ENCODE assay signal across 8 cellular contexts in genomic region chr2:27071277-27071989, GRCh38. TPM values are rescaled to one million over a fixed set of nuclear protein-coding genes. Genes with fewer than 3 reads are reported as not detected.
DNase-seq lines count a peak whose midpoint lies in the region; TF ChIP-seq lines count a peak whose summit lies in the region.

TSS of gene OST4 (minus strand) at chr2:27071654.

- peak; percentile 61 for TF ChIP-seq EP300 in neural cell (conservative IDR thresholded peaks at IDR 0.05; ENCODE audit: poor library complexity, severe bottlenecking)

- H3F3A ChIP-seq in neural cell (ENCODE audit: insufficient read depth, low read length, poor library complexity, severe bottlenecking), result no peaks in the 10 kb centered on the region

- H3K9ac ChIP-seq in neural cell (ENCODE audit: low read length) (peak within 1 kb of the TSS; percentile 97), stomach smooth muscle (ENCODE audit: low read length in 2 of 2) (peak within 1 kb of the TSS; percentile 96)

- H3K27ac ChIP-seq in neural cell (ENCODE audit: low read length) (peak within 1 kb of the TSS; percentile 87), stomach smooth muscle (ENCODE audit: low read length) (peak within 1 kb of the TSS; percentile 100)

- H2AFZ ChIP-seq in neural cell (ENCODE audit: low read depth, low read length), result peak within 1 kb of the TSS; percentile 97

- peak within 1 kb of the TSS; percentile 100 for H3K4me2 ChIP-seq in neural cell (ENCODE audit: low read length)

- H3K9me2 ChIP-seq in neural cell (ENCODE audit: insufficient read depth, low read length), result no peaks in the 10 kb centered on the region

- no peaks in the 10 kb centered on the region for H3K27me3 ChIP-seq in neural cell (ENCODE audit: insufficient read depth, low read depth, low read length)
- H3K27me3 ChIP-seq in stomach smooth muscle (ENCODE audit: control insufficient read depth in 1 of 2, insufficient read depth in 2 of 2, low read length in 2 of 2), result no peaks in the 10 kb centered on the region

- H3K36me3 ChIP-seq in neural cell (ENCODE audit: insufficient read depth, low read length), result no peaks in the 10 kb centered on the region
- peaks cover 19 to 23% of the 10 kb centered on the region in 2 donors for H3K36me3 ChIP-seq in stomach smooth muscle (ENCODE audit: control insufficient read depth in 2 of 2, insufficient read depth in 2 of 2, low read length in 2 of 2)

- TF ChIP-seq CTCF in fibroblast of the aortic adventitia (IDR thresholded peaks at IDR 0.05; ENCODE audit: insufficient read depth, low read length), result no peak
- peak; percentile 46 for TF ChIP-seq CTCF in neural cell (IDR thresholded peaks at IDR 0.05; ENCODE audit: poor library complexity, severe bottlenecking)

- H3K4me3 ChIP-seq in fibroblast of the aortic adventitia (ENCODE audit: low read depth, low read length), result peak within 1 kb of the TSS; percentile 98
- peak within 1 kb of the TSS; percentile 80 for H3K4me3 ChIP-seq in neural cell (ENCODE audit: low read length)
- peak within 1 kb of the TSS; percentile 94 to 99 for H3K4me3 ChIP-seq in stomach smooth muscle (ENCODE audit: low read length in 2 of 2)

- DNase-seq in EL (peak; percentile 91), H4 (ENCODE audit: low spot score) (peak; percentile 75), LoVo (ENCODE audit: low spot score) (peak; percentile 93), SHP77 (lab: John Stamatoyannopoulos, UW) (peak; percentile 79 to 90), fibroblast of the aortic adventitia (ENCODE audit: low read depth) (peak; percentile 90)
- peak; percentile 89 for DNase-seq in activated effector memory CD4-positive, alpha-beta T cell treated with Interleukin-2 at 50 U/mL for 16 hours

- H3K9me3 ChIP-seq in neural cell (ENCODE audit: low read length) (no peaks in the 10 kb centered on the region), stomach smooth muscle (ENCODE audit: control insufficient read depth in 2 of 2, low read length in 2 of 2) (no peaks in the 10 kb centered on the region)

- TF ChIP-seq RAD21 in neural cell (conservative IDR thresholded peaks at IDR 0.05), result peak; percentile 28

- H3K4me1 ChIP-seq in stomach smooth muscle (ENCODE audit: control insufficient read depth, insufficient read depth, low read length), result peaks cover 70% of the 10 kb centered on the region

- H4K20me1 ChIP-seq in neural cell (ENCODE audit: insufficient read depth), result no peaks in the 10 kb centered on the region

- peaks cover 23% of the 10 kb centered on the region for H3K79me2 ChIP-seq in neural cell (replicated peaks; ENCODE audit: insufficient read depth, low read length)

TF ChIP-seq in neural cell, 6 proteins besides CTCF, POLR2A, EP300 and RAD21:
- TF ChIP-seq MXI1 (conservative IDR thresholded peaks at IDR 0.05; ENCODE audit: poor library complexity, severe bottlenecking), result peak; percentile 89
- TF ChIP-seq REST (IDR thresholded peaks at IDR 0.05; ENCODE audit: borderline replicate concordance), result peak; percentile 48
- TF ChIP-seq SMC3 (conservative IDR thresholded peaks at IDR 0.05; ENCODE audit: poor library complexity), result peak; percentile 44
- TF ChIP-seq TAF1 (IDR thresholded peaks at IDR 0.05; ENCODE audit: low read depth), result peak; percentile 60
- peak; percentile 93 for TF ChIP-seq POLR2AphosphoS5 (IDR thresholded peaks at IDR 0.05)
- TF ChIP-seq EZH2 (IDR thresholded peaks at IDR 0.05; ENCODE audit: borderline replicate concordance, insufficient read depth, low read length, poor library complexity, severe bottlenecking), result no peak

RNA-seq across cellular contexts. Expression of gene OST4, which starts in this region (rescaled TPM):
- total RNA-seq in H4 (2014; rRNA removed; shearing (Covaris generic)), result 328 and 330 TPM in 2 replicates
- total RNA-seq in fibroblast of the aortic adventitia (ENCODE audit: low replicate concordance), result 36.5 and 300 TPM in 2 replicates
- polyA plus RNA-seq in neural cell, result 263 and 292 TPM in 2 replicates
- 80.8 and 91.8 TPM in 2 replicates for polyA minus RNA-seq in neural cell

Comparison
In these comparisons a context has a peak if more than half of its experiments do, and no peak if none do; other contexts are left out.
1. Peak in every context shown above with its lines: DNase-seq, H3K4me3 ChIP-seq and H3K27ac ChIP-seq.